39 cellular contexts compared by ENCODE assay signal in genomic region chr21:36485476-36485875, GRCh38. TPM values are rescaled to one million over a fixed set of nuclear protein-coding genes. Genes with fewer than 3 reads are reported as not detected.
"Had no signal": no experiment of that assay in that cellular context is flagged by ENCODE, and none has a peak within 500 bp of the region (broad histone marks: within the 10 kb centered on the region; RNA-seq: fewer than 3 reads in every experiment).

No MANE protein-coding gene starts in this region.

- H3K36me3 ChIP-seq: adrenal gland, ascending aorta, brain microvascular endothelial cell, breast epithelium, cardiac muscle cell had no signal

- ATAC-seq: activated naive CD4-positive, alpha-beta T cell treated with anti-CD3 and anti-CD28 coated beads, Interleukin-2, amount 50 U/mL, for 72 hours; activated naive CD8-positive, alpha-beta T cell treated with anti-CD3 and anti-CD28 coated beads, Interleukin-2, amount 50 U/mL, for 24 hours; activated T-cell treated with anti-CD3 and anti-CD28 coated beads, Interleukin-2, amount 50 U/mL, for 4 hours; activated T-cell treated with anti-CD3 and anti-CD28 coated beads, Interleukin-2, amount 50 U/mL, for 72 hours; activated T-helper 17 cell treated with anti-CD3 and anti-CD28 coated beads, Interleukin-2, amount 50 U/mL, for 72 hours; body of pancreas had no signal

- H3K27ac ChIP-seq: adrenal gland, ascending aorta, body of pancreas, brain microvascular endothelial cell, breast epithelium, cardiac muscle cell had no signal

- H3K4me1 ChIP-seq: adrenal gland, ascending aorta, breast epithelium had no signal

- H3K4me3 ChIP-seq: adrenal gland, ascending aorta, body of pancreas, breast epithelium, cardiac muscle cell had no signal

- H3K9me3 ChIP-seq: adrenal gland, ascending aorta, body of pancreas, breast epithelium had no signal

- FAIRE-seq: astrocyte had no signal

- H3K27me3 ChIP-seq: adrenal gland, ascending aorta, body of pancreas, brain microvascular endothelial cell, breast epithelium, cardiac muscle cell had no signal

- DNase-seq: activated effector memory CD4-positive, alpha-beta T cell treated with anti-CD3 and anti-CD28 coated beads, Interleukin-2, amount 50 U/mL, for 16 hours; activated effector memory CD4-positive, alpha-beta T cell treated with Interleukin-2 at 50 U/mL for 16 hours; activated gamma-delta T cell; activated gamma-delta T cell treated with Interleukin-2 at 50 U/mL for 16 hours; activated naive CD4-positive, alpha-beta T cell; activated naive CD4-positive, alpha-beta T cell treated with anti-CD3 and anti-CD28 coated beads for 36 hours; activated naive CD4-positive, alpha-beta T cell treated with anti-CD3 and anti-CD28 coated beads, Interleukin-2, amount 10 ng/mL, durations not matched to agents 7 days and 5 days; activated naive CD4-positive, alpha-beta T cell treated with anti-CD3 and anti-CD28 coated beads, Interleukin-2, amount 50 U/mL, for 16 hours; activated naive CD4-positive, alpha-beta T cell treated with Interleukin-2 at 50 U/mL for 16 hours; activated naive CD8-positive, alpha-beta T cell treated with anti-CD3 and anti-CD28 coated beads for 36 hours; activated naive CD8-positive, alpha-beta T cell treated with anti-CD3 and anti-CD28 coated beads, Interleukin-2, amount 10 ng/mL, durations not matched to agents 7 days and 5 days; activated naive CD8-positive, alpha-beta T cell treated with anti-CD3 and anti-CD28 coated beads, Interleukin-2, amount 50 U/mL, for 24 hours; activated T-cell treated with anti-CD3 and anti-CD28 coated beads, Interleukin-2, amount 50 U/mL, for 1 hour; activated T-cell treated with anti-CD3 and anti-CD28 coated beads, Interleukin-2, amount 50 U/mL, for 24 hours; activated T-cell treated with anti-CD3 and anti-CD28 coated beads, Interleukin-2, amount 50 U/mL, for 4 hours; activated T-cell treated with anti-CD3 and anti-CD28 coated beads, Interleukin-2, amount 50 U/mL, for 48 hours; activated T-cell treated with anti-CD3 and anti-CD28 coated beads, Interleukin-2, amount 50 U/mL, for 72 hours; adrenal gland; amniotic stem cell; amygdala; anterior cingulate cortex; aorta; body of pancreas; brain microvascular endothelial cell; caudate nucleus; central memory CD4-positive, alpha-beta T cell; cerebellar nuclear complex had no signal

RNA-seq across cellular contexts. Expression of gene CLDN14, which starts 5.6 kb away (rescaled TPM):
- total RNA-seq: activated naive CD4-positive, alpha-beta T cell treated with anti-CD3 and anti-CD28 coated beads for 36 hours; activated naive CD4-positive, alpha-beta T cell treated with anti-CD3 and anti-CD28 coated beads, Interleukin-2, amount 50 U/mL, for 72 hours; activated naive CD8-positive, alpha-beta T cell treated with anti-CD3 and anti-CD28 coated beads for 36 hours; activated naive CD8-positive, alpha-beta T cell treated with anti-CD3 and anti-CD28 coated beads, Interleukin-2, amount 10 ng/mL, durations not matched to agents 7 days and 5 days; activated T-cell treated with anti-CD3 and anti-CD28 coated beads, Interleukin-2, amount 50 U/mL, for 4 hours; activated T-cell treated with anti-CD3 and anti-CD28 coated beads, Interleukin-2, amount 50 U/mL, for 72 hours; activated T-helper 1 cell treated with anti-CD3 and anti-CD28 coated beads, Interleukin-12 subunit alpha, Interleukin-12 subunit beta, Interleukin-2, Interleukin-4 antibody, amounts not matched to agents 30 ng/mL and 10 ng/mL and 1 ng/mL, durations not matched to agents 14 hours and 24 hours and 36 hours; activated T-helper 2 cell treated with anti-CD3 and anti-CD28 coated beads, Interferon-gamma antibody, Interleukin-2, Interleukin-4, amounts not matched to agents 10 μg/mL and 5 μg/mL and 100 μg/mL, durations not matched to agents 14 hours and 24 hours and 36 hours; adrenal gland; ascending aorta; astrocyte; breast epithelium; bronchial epithelial cell; cardiac muscle cell; cardiac septum; cerebellum; chondrocyte had no signal
- polyA plus RNA-seq: adrenal gland, cardiac muscle cell had no signal
